In the genomic region with DNA sequence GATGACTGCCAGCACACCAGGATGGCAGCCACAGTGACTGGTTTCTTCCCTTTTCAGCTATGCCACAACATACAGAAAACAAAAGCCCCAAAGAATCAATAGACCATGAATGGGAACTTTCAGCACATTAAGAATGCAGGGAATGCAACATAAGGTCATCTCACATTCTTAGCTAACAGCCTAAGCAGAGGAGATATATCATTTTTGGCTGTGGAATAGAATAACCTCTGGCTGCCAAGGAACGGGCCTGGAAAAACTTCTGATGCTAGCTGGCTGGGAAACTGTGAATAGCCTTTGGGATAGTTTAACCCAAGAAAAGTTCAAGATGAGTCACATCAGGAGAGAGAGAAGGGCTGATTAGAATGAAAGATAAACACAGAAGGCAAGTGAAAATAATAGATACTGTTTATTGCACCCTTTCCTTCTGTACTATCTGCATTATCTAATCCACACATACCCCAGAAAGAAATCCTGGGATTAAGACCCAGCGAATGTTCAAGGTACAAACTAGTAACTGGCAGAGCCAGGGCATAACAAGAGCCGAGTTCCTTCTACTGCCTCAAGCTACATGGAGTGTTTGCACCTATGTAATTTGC, we compare ENCODE assay signal across 11 cellular contexts.
DNase-seq lines count a peak whose midpoint lies in the region; ATAC-seq and TF ChIP-seq lines count a peak whose summit lies in the region.
"Had no signal": no experiment of that assay in that cellular context is flagged by ENCODE, and none has a peak within 500 bp of the region (broad histone marks: within the 10 kb centered on the region; RNA-seq: fewer than 3 reads in every experiment).

No MANE protein-coding gene starts in this region.

- H3K4me2 ChIP-seq in mammary epithelial cell (ENCODE audit: insufficient read depth, low read depth, low read length) = peak overlapping the region; percentile 55

- H3K9me3 ChIP-seq in HUES48 (ENCODE audit: control insufficient read depth, insufficient read depth, low read length) = no peaks in the 10 kb centered on the region
- H3K9me3 ChIP-seq in mammary epithelial cell (replicated peaks; ENCODE audit: insufficient read depth, low read length) = no peaks in the 10 kb centered on the region
- H3K9me3 ChIP-seq in left lung = no peaks in the 10 kb centered on the region
- no peaks in the 10 kb centered on the region for H3K9me3 ChIP-seq in tibial artery

- DNase-seq in mammary epithelial cell (peak; percentile 89), left lung (no peak), GM13977 (ENCODE audit: low spot score) (no peak), tibial artery (no peak), globus pallidus (ENCODE audit: low spot score) (no peak)
- DNase-seq: activated CD4-positive, alpha-beta T cell treated with anti-CD3 and anti-CD28 coated beads for 1 hour; CD4-positive, alpha-beta T cell; NCI-H1105 had no signal

- peak overlapping the region; percentile 78 for H3K27ac ChIP-seq in ACC112 (ENCODE audit: low read depth, low read length)
- peak overlapping the region; percentile 52 for H3K27ac ChIP-seq in HUES48 (ENCODE audit: low read depth, low read length)
- peak overlapping the region; percentile 39 for H3K27ac ChIP-seq in mammary epithelial cell (ENCODE audit: insufficient read depth, low read depth, low read length)
- no peak overlapping the region for H3K27ac ChIP-seq in left lung
- no peak overlapping the region for H3K27ac ChIP-seq in tibial artery

- H3K79me2 ChIP-seq in ACC112 (ENCODE audit: control insufficient read depth, insufficient read depth, low read length, unreplicated experiment) (no peaks in the 10 kb centered on the region), mammary epithelial cell (ENCODE audit: insufficient read depth, low read length) (no peaks in the 10 kb centered on the region)

- peak; percentile 38 for ATAC-seq in left lung
- ATAC-seq in HG02840 (IDR thresholded peaks at IDR 0.05; ENCODE audit: low FRiP score, unreplicated experiment) = no peak

- H3K36me3 ChIP-seq in ACC112 (ENCODE audit: insufficient read depth, low read length) = no peaks in the 10 kb centered on the region
- no peaks in the 10 kb centered on the region for H3K36me3 ChIP-seq in HUES48 (ENCODE audit: control insufficient read depth, insufficient read depth, low read length)
- H3K36me3 ChIP-seq in mammary epithelial cell (ENCODE audit: insufficient read depth, low read length) = no peaks in the 10 kb centered on the region
- H3K36me3 ChIP-seq in left lung = no peaks in the 10 kb centered on the region
- H3K36me3 ChIP-seq in tibial artery = no peaks in the 10 kb centered on the region

- intact Hi-C loops in mammary epithelial cell (cut with micrococcal nuclease) (no loop called here), left lung (cut with DNase I) (no loop called here), tibial artery (cut with DNase I; ENCODE audit: low total_unique reads) (no loop called here)

- dilution Hi-C loops in mammary epithelial cell (cut with HindIII; ENCODE audit: low sequenced_read_pairs) = no loop called here

- H3K27me3 ChIP-seq in ACC112 (ENCODE audit: insufficient read depth, low read length) (no peaks in the 10 kb centered on the region), HUES48 (ENCODE audit: control insufficient read depth, insufficient read depth, low read length) (no peaks in the 10 kb centered on the region), mammary epithelial cell (ENCODE audit: insufficient read depth, low read length) (no peaks in the 10 kb centered on the region), left lung (no peaks in the 10 kb centered on the region), tibial artery (no peaks in the 10 kb centered on the region)

- in situ Hi-C loops in mammary epithelial cell (cut with MboI; ENCODE audit: low sequenced_read_pairs in 2 of 2) = no loop called here
- in situ Hi-C loops in GM13977 (cut with MboI; ENCODE audit: low pct_unique_long_range_greater_than_20kb, low sequenced_read_pairs, unreplicated experiment) = no loop called here

- no TSS peak for BruUV-seq in mammary epithelial cell (replicated peaks; lab: Mats Ljungman, UMichigan)

- TF ChIP-seq CTCF in mammary epithelial cell (conservative IDR thresholded peaks at IDR 0.05 in 1 of 2, IDR thresholded peaks at IDR 0.05 in 1 of 2; ENCODE audit: extremely low read depth in 1 of 2, insufficient read depth in 1 of 2, low read depth in 1 of 2, low read length in 2 of 2) = no peak
- TF ChIP-seq CTCF in left lung (IDR thresholded peaks at IDR 0.05) = no peak
- no peak for TF ChIP-seq CTCF in GM13977 (IDR thresholded peaks at IDR 0.05; ENCODE audit: extremely low read depth, insufficient read depth, missing control alignments)
- no peak for TF ChIP-seq CTCF in tibial artery (IDR thresholded peaks at IDR 0.05)

- peaks cover 25% of the 10 kb centered on the region for H3K4me1 ChIP-seq in ACC112 (ENCODE audit: control insufficient read depth, insufficient read depth, low read length, unreplicated experiment)
- 0 out of 2 replicates have a peak, but pooled peaks cover 5% of the 10 kb centered on the region for H3K4me1 ChIP-seq in HUES48 (ENCODE audit: control insufficient read depth, insufficient read depth, low read length)
- H3K4me1 ChIP-seq in mammary epithelial cell (ENCODE audit: insufficient read depth, low read length) = peaks cover 23% of the 10 kb centered on the region
- H3K4me1 ChIP-seq in left lung = no peaks in the 10 kb centered on the region
- no peaks in the 10 kb centered on the region for H3K4me1 ChIP-seq in tibial artery

- CTCF ChIA-PET in mammary epithelial cell (lab: Charles Lee; ENCODE audit: low non-redundant PET) = interaction anchor here (0.6 kb wide), 1 partner anchor 77 kb away, joined by 10 read pairs; no protein-coding TSS in a partner anchor

- H3K4me3 ChIP-seq in ACC112 (ENCODE audit: low read depth, low read length) (no peak overlapping the region), HUES48 (ENCODE audit: low read depth, low read length) (no peak overlapping the region), mammary epithelial cell (replicated peaks in 1 of 3; ENCODE audit: insufficient read depth in 1 of 3, low read depth in 2 of 3, low read length in 3 of 3) (no peak overlapping the region), left lung (no peak overlapping the region), tibial artery (no peak overlapping the region)

- no peaks in the 10 kb centered on the region for H4K20me1 ChIP-seq in mammary epithelial cell (ENCODE audit: insufficient read depth, low read length)

- no peak overlapping the region for H3K9ac ChIP-seq in HUES48 (ENCODE audit: low read depth, low read length)
- no peak overlapping the region for H3K9ac ChIP-seq in mammary epithelial cell (ENCODE audit: insufficient read depth, low read length)

- H2AFZ ChIP-seq in ACC112 (ENCODE audit: low read length, unreplicated experiment) (peak overlapping the region; percentile 55), mammary epithelial cell (ENCODE audit: low read depth, low read length) (peak overlapping the region; percentile 54)

- 5% methylated on average over 3 of the region's 3 CpGs for WGBS in mammary epithelial cell (ENCODE audit: low coverage, missing lambda C conversion rate)

Comparison
In these comparisons a context has a peak if more than half of its experiments do, and no peak if none do; other contexts are left out.
1. H3K27ac ChIP-seq: peak in ACC112 (single experiment), HUES48 (single experiment) and mammary epithelial cell (single experiment); none in left lung (0 of 2) and tibial artery (0 of 2).